Comparison of ENCODE assay signal across 8 cellular contexts in genomic region chr6:7590918-7591302, GRCh38. TPM values are rescaled to one million over a fixed set of nuclear protein-coding genes. Genes with fewer than 3 reads are reported as not detected.
DNase-seq lines count a peak whose midpoint lies in the region; ATAC-seq, FAIRE-seq and TF ChIP-seq lines count a peak whose summit lies in the region.

No MANE protein-coding gene starts in this region.

- H2BK5ac ChIP-seq in mesendoderm (ENCODE audit: low read length) = no peak overlapping the region

- ATAC-seq in HG03159 (IDR thresholded peaks at IDR 0.05; ENCODE audit: unreplicated experiment) = no peak

- no peaks in the 10 kb centered on the region for H3K27me3 ChIP-seq in colonic mucosa
- no peaks in the 10 kb centered on the region for H3K27me3 ChIP-seq in mesendoderm (ENCODE audit: insufficient read depth, low read length, poor library complexity)

- H3K23ac ChIP-seq in mesendoderm (ENCODE audit: low read length) = no peak overlapping the region

- intact Hi-C loops in colonic mucosa (cut with DNase I) = no loop called here

- peaks cover 24% of the 10 kb centered on the region for H3K79me2 ChIP-seq in mesendoderm (ENCODE audit: control insufficient read depth, insufficient read depth, low read length)

- H2BK120ac ChIP-seq in mesendoderm (ENCODE audit: low read depth, low read length) = no peak overlapping the region

- no peaks in the 10 kb centered on the region for H3K9me3 ChIP-seq in colonic mucosa

- H3K4ac ChIP-seq in mesendoderm (ENCODE audit: low read depth, low read length) = no peak overlapping the region

- DNase-seq in Daoy (ENCODE audit: low read depth) (peak; percentile 28), NCI-H69 (lab: John Stamatoyannopoulos, UW) (peak; percentile 44), colonic mucosa (peak; percentile 28), mesendoderm (peak; percentile 3), urothelium cell line (ENCODE audit: low spot score) (peak; percentile 23), mucosa of gallbladder (ENCODE audit: low spot score) (no peak), NCI-H774 (lab: John Stamatoyannopoulos, UW) (no peak)

- no peak overlapping the region for H2BK15ac ChIP-seq in mesendoderm (replicated peaks; ENCODE audit: low read depth)

- H3K36me3 ChIP-seq in colonic mucosa (no peaks in the 10 kb centered on the region), mesendoderm (ENCODE audit: control insufficient read depth, insufficient read depth, low read length) (peaks cover 4% of the 10 kb centered on the region)

- no peak overlapping the region for H2AK5ac ChIP-seq in mesendoderm (ENCODE audit: low read length)

- H3K9ac ChIP-seq in colonic mucosa (ENCODE audit: low read depth in 2 of 2, low read length in 2 of 2) (peak overlapping the region; percentile 67 to 97), mesendoderm (ENCODE audit: low read length) (peak overlapping the region; percentile 93)

- H3K4me3 ChIP-seq in colonic mucosa (peak overlapping the region; percentile 94), mesendoderm (ENCODE audit: low read length) (peak overlapping the region; percentile 88)

- H3K27ac ChIP-seq in colonic mucosa (no peak overlapping the region), mesendoderm (ENCODE audit: low read depth, low read length) (no peak overlapping the region)

- H3K4me1 ChIP-seq in colonic mucosa = no peaks in the 10 kb centered on the region
- peaks cover 5% of the 10 kb centered on the region for H3K4me1 ChIP-seq in mesendoderm (ENCODE audit: control insufficient read depth, low read depth, low read length)

- peaks cover 15% of the 10 kb centered on the region for H3K79me1 ChIP-seq in mesendoderm (ENCODE audit: low read length)

- H3K56ac ChIP-seq in mesendoderm (ENCODE audit: low read length) = peak overlapping the region; percentile 94

- H4K5ac ChIP-seq in mesendoderm (ENCODE audit: low read length) = no peak overlapping the region

- FAIRE-seq in urothelium cell line (lab: Jason Lieb, UNC) = no peak

- H3K18ac ChIP-seq in mesendoderm (ENCODE audit: low read length) = no peak overlapping the region

- H4K8ac ChIP-seq in mesendoderm (ENCODE audit: low read depth, low read length) = no peak overlapping the region

- WGBS in mesendoderm (ENCODE audit: extremely low coverage, insufficient coverage, low lambda C conversion rate) = no CpG with 5 or more reads among the region's 10 CpGs

- no peak for TF ChIP-seq CTCF in colonic mucosa (IDR thresholded peaks at IDR 0.05)

- H3K4me2 ChIP-seq in mesendoderm (ENCODE audit: low read length) = peak overlapping the region; percentile 71

RNA-seq across cellular contexts. Expression of gene SNRNP48, which starts 0.9 kb away (rescaled TPM):
- total RNA-seq in Daoy (2014; rRNA removed; shearing (Covaris generic)) = 15.5 and 15.9 TPM in 2 replicates
- total RNA-seq in colonic mucosa (10 to 100 TPM; 13.8 to 14.6 TPM), mucosa of gallbladder (14.4 TPM)
- polyA plus RNA-seq in mesendoderm (2013, experiment 1 of 2) = 14.1 TPM
- 13.7 TPM for polyA plus RNA-seq in mesendoderm (2013, experiment 2 of 2)

RNA-seq across cellular contexts. Expression of gene DSP, which starts 49.4 kb away (rescaled TPM):
- total RNA-seq in Daoy (2014; rRNA removed; shearing (Covaris generic)) = 62.7 and 67.4 TPM in 2 replicates
- total RNA-seq in colonic mucosa = 100 to 1,000 TPM; 201 to 250 TPM
- 19.9 TPM for polyA plus RNA-seq in mesendoderm (2013, experiment 1 of 2)
- 19.4 TPM for polyA plus RNA-seq in mesendoderm (2013, experiment 2 of 2)
- total RNA-seq in mucosa of gallbladder = 79.1 TPM

Comparison
In these comparisons a context has a peak if more than half of its experiments do, and no peak if none do; other contexts are left out.
1. DNase-seq: peak in Daoy (single experiment), NCI-H69 (single experiment), colonic mucosa (single experiment), mesendoderm (single experiment) and urothelium cell line (single experiment); none in mucosa of gallbladder (single experiment) and NCI-H774 (single experiment).